In genomic region chr1:3785458-3786157, GRCh38 we compare ENCODE assay signal across 9 cellular contexts. TPM values are rescaled to one million over a fixed set of nuclear protein-coding genes. Genes with fewer than 3 reads are reported as not detected.
DNase-seq lines count a peak whose midpoint lies in the region; ATAC-seq and TF ChIP-seq lines count a peak whose summit lies in the region.
"Had no signal": no experiment of that assay in that cellular context is flagged by ENCODE, and none has a peak within 500 bp of the region (broad histone marks: within the 10 kb centered on the region; RNA-seq: fewer than 3 reads in every experiment).

No MANE protein-coding gene starts in this region.

- ATAC-seq in natural killer cell: no peak
- no peak for ATAC-seq in HG03175 (IDR thresholded peaks at IDR 0.05; ENCODE audit: unreplicated experiment)

- peaks cover 50% of the 10 kb centered on the region for H3K79me1 ChIP-seq in mesenchymal stem cell (replicated peaks; ENCODE audit: low read length, poor library complexity, severe bottlenecking)

- intact Hi-C loops in MCF 10A (cut with micrococcal nuclease) (no loop called here), natural killer cell (cut with micrococcal nuclease) (no loop called here)

- no peak overlapping the region for H2BK120ac ChIP-seq in mesenchymal stem cell (ENCODE audit: low read depth, low read length)

- H3K4me3 Mint-ChIP-seq in MCF 10A (ENCODE audit: unreplicated experiment) (no peak overlapping the region), natural killer cell (no peak overlapping the region)

- H3K23ac ChIP-seq in mesenchymal stem cell (ENCODE audit: low read length in 2 of 2): no peak overlapping the region

- DNase-seq in GM12864 (ENCODE audit: low read depth): no peak
- no peak for DNase-seq in MCF 10A (ENCODE audit: unreplicated experiment)
- DNase-seq in mesenchymal stem cell: peak; percentile 14
- no peak for DNase-seq in natural killer cell
- no peak for DNase-seq in effector memory CD4-positive, alpha-beta T cell
- DNase-seq in AG08395 (ENCODE audit: low spot score): no peak

- H3K14ac ChIP-seq in mesenchymal stem cell (ENCODE audit: low read length in 2 of 2): no peak overlapping the region

- no peaks in the 10 kb centered on the region for H3K4me1 ChIP-seq in Loucy (ENCODE audit: insufficient read depth, low read length, poor library complexity, severe bottlenecking)
- H3K4me1 ChIP-seq in mesenchymal stem cell (ENCODE audit: control insufficient read depth, insufficient read depth, low read depth, low read length): peaks cover 2% of the 10 kb centered on the region
- H3K4me1 ChIP-seq in effector memory CD4-positive, alpha-beta T cell (ENCODE audit: control insufficient read depth, insufficient read depth, low read length, poor library complexity, severe bottlenecking): peaks cover 12% of the 10 kb centered on the region

- no TSS peak for BruUV-seq in MCF 10A (replicated peaks; lab: Mats Ljungman, UMichigan)

- CTCF ChIA-PET in MCF 10A (lab: Yijun Ruan, JAX): interaction anchor here (0.6 kb wide), 1 partner anchor 1686 kb away, joined by 3 read pairs; no protein-coding TSS in a partner anchor

- H3K4me1 Mint-ChIP-seq in MCF 10A (ENCODE audit: insufficient read depth, unreplicated experiment) (peaks cover 4% of the 10 kb centered on the region), natural killer cell (peaks cover 5 to 21% of the 10 kb centered on the region in 2 donors)

- no peak overlapping the region for H2BK5ac ChIP-seq in mesenchymal stem cell (ENCODE audit: low read depth, low read length, poor library complexity, severe bottlenecking)

- no peak overlapping the region for H2BK12ac ChIP-seq in mesenchymal stem cell (ENCODE audit: low read length in 2 of 2)

- peaks cover 76% of the 10 kb centered on the region; the same call in 1 of the 2 replicates for H3K36me3 ChIP-seq in Loucy (ENCODE audit: insufficient read depth, low read length)
- peaks cover 84 to 91% of the 10 kb centered on the region in 2 experiments for H3K36me3 ChIP-seq in mesenchymal stem cell (ENCODE audit: control insufficient read depth in 1 of 2, insufficient read depth in 2 of 2, low read depth in 1 of 2, low read length in 2 of 2)
- H3K36me3 ChIP-seq in effector memory CD4-positive, alpha-beta T cell (ENCODE audit: control insufficient read depth, insufficient read depth, low read length): peaks cover 74% of the 10 kb centered on the region

- no peaks in the 10 kb centered on the region for H3K9me3 Mint-ChIP-seq in MCF 10A (ENCODE audit: unreplicated experiment)
- no peaks in the 10 kb centered on the region for H3K9me3 Mint-ChIP-seq in natural killer cell

- H3K27ac Mint-ChIP-seq in MCF 10A (ENCODE audit: low read depth, unreplicated experiment): no peak overlapping the region
- H3K27ac Mint-ChIP-seq in natural killer cell: no peak overlapping the region

- H3K79me2 ChIP-seq in Loucy (ENCODE audit: insufficient read depth, low read length): peaks cover 25% of the 10 kb centered on the region; the same call in 1 of the 2 replicates

- no peaks in the 10 kb centered on the region for H3F3A ChIP-seq in Loucy (ENCODE audit: low read depth)

- H3K27me3 Mint-ChIP-seq in MCF 10A (ENCODE audit: insufficient read depth, unreplicated experiment) (no peaks in the 10 kb centered on the region), natural killer cell (ENCODE audit: low read depth in 2 of 2) (no peaks in the 10 kb centered on the region)

- POLR2A ChIA-PET in MCF 10A (lab: Yijun Ruan, JAX): interaction anchor here (3.7 kb wide), 1 partner anchor 10 kb away, joined by 20 read pairs; the partner anchor contains the start of gene LRRC47

- H3K27me3 ChIP-seq in Loucy (ENCODE audit: insufficient read depth, low read length, poor library complexity, severe bottlenecking) (no peaks in the 10 kb centered on the region), mesenchymal stem cell (ENCODE audit: control insufficient read depth in 1 of 2, insufficient read depth in 1 of 2, low read length in 2 of 2) (no peaks in the 10 kb centered on the region)
- H3K27me3 ChIP-seq in effector memory CD4-positive, alpha-beta T cell (replicated peaks; ENCODE audit: control insufficient read depth, insufficient read depth, low read length, poor library complexity, severe bottlenecking): no peaks in the 10 kb centered on the region

- H3K4me2 ChIP-seq in Loucy (ENCODE audit: low read depth, low read length, poor library complexity, severe bottlenecking) (no peak overlapping the region), mesenchymal stem cell (ENCODE audit: low read length, poor library complexity, severe bottlenecking) (no peak overlapping the region)

- H3K9ac ChIP-seq in Loucy (ENCODE audit: low read depth, low read length, poor library complexity, severe bottlenecking) (no peak overlapping the region), mesenchymal stem cell (ENCODE audit: low read length) (no peak overlapping the region)

- no peak overlapping the region for H3K4ac ChIP-seq in mesenchymal stem cell (ENCODE audit: low read depth in 1 of 2, low read length in 2 of 2)

- TF ChIP-seq CTCF in GM12864 (IDR thresholded peaks at IDR 0.05; ENCODE audit: low read depth, low read length, missing control alignments): peak; percentile 23
- TF ChIP-seq CTCF in Loucy (conservative IDR thresholded peaks at IDR 0.05; ENCODE audit: low read length): peak; percentile 57
- peak; percentile 20 for TF ChIP-seq CTCF in MCF 10A (IDR thresholded peaks at IDR 0.05; ENCODE audit: unreplicated experiment)
- TF ChIP-seq CTCF in natural killer cell (IDR thresholded peaks at IDR 0.05): no peak

- H2BK15ac ChIP-seq in mesenchymal stem cell (ENCODE audit: low read depth, poor library complexity, severe bottlenecking): no peak overlapping the region

- 82% methylated on average over 13 of the region's 14 CpGs for WGBS in mesenchymal stem cell

- H2AFZ ChIP-seq in Loucy (ENCODE audit: low read length) (no peak overlapping the region), mesenchymal stem cell (ENCODE audit: low read depth, low read length) (no peak overlapping the region)

- no peak overlapping the region for H3K4me3 ChIP-seq in GM12864 (ENCODE audit: low read depth, low read length)
- H3K4me3 ChIP-seq in Loucy (ENCODE audit: low read length, poor library complexity, severe bottlenecking): no peak overlapping the region
- no peak overlapping the region for H3K4me3 ChIP-seq in mesenchymal stem cell (ENCODE audit: insufficient read depth in 1 of 2, low read depth in 1 of 2, low read length in 2 of 2)
- no peak overlapping the region for H3K4me3 ChIP-seq in effector memory CD4-positive, alpha-beta T cell (ENCODE audit: insufficient read depth, low read depth, low read length, poor library complexity, severe bottlenecking)

- H3K36me3 Mint-ChIP-seq in MCF 10A (ENCODE audit: insufficient read depth, unreplicated experiment) (peaks cover 79% of the 10 kb centered on the region), natural killer cell (no peaks in the 10 kb centered on the region)

- H3K9me3 ChIP-seq in Loucy (ENCODE audit: insufficient read depth, low read depth, low read length): no peaks in the 10 kb centered on the region
- H3K9me3 ChIP-seq in mesenchymal stem cell (ENCODE audit: control insufficient read depth, low read length): no peaks in the 10 kb centered on the region
- no peaks in the 10 kb centered on the region for H3K9me3 ChIP-seq in effector memory CD4-positive, alpha-beta T cell (ENCODE audit: control insufficient read depth, low read length)

- H4K91ac ChIP-seq in mesenchymal stem cell (ENCODE audit: low read length): no peak overlapping the region

- H3K18ac ChIP-seq in mesenchymal stem cell (ENCODE audit: low read depth in 1 of 2, low read length in 2 of 2): no peak overlapping the region

- peaks cover 7% of the 10 kb centered on the region for H4K20me1 ChIP-seq in Loucy (ENCODE audit: insufficient read depth, low read length, poor library complexity, severe bottlenecking)

- H2AK5ac ChIP-seq in mesenchymal stem cell (ENCODE audit: low read length, severe bottlenecking): no peak overlapping the region

- no peaks in the 10 kb centered on the region for H3K9me2 ChIP-seq in Loucy (replicated peaks; ENCODE audit: low read depth, low read length)

- H4K8ac ChIP-seq in mesenchymal stem cell (ENCODE audit: low read length): no peak overlapping the region

- no peak overlapping the region for H3K27ac ChIP-seq in mesenchymal stem cell (ENCODE audit: low read length, poor library complexity, severe bottlenecking)
- H3K27ac ChIP-seq in effector memory CD4-positive, alpha-beta T cell (ENCODE audit: insufficient read depth, low read length, poor library complexity, severe bottlenecking): no peak overlapping the region

RNA-seq across cellular contexts. Expression of gene LRRC47, which starts 10.7 kb away (rescaled TPM):
- 46.1 and 53.0 TPM in 2 replicates for total RNA-seq in MCF 10A (2022)
- 17.1 TPM for polyA plus RNA-seq in mesenchymal stem cell (2013, experiment 1 of 2)
- polyA plus RNA-seq in mesenchymal stem cell (2013, experiment 2 of 2): 18.0 TPM
- total RNA-seq in natural killer cell: 10 to 100 TPM; 33.5 to 49.8 (median 45.2) TPM

RNA-seq across cellular contexts. Expression of gene SMIM1, which starts 13.1 kb away (rescaled TPM):
- total RNA-seq in MCF 10A (2022): 1.2 TPM in 1 of 2 replicates, not detected in the other
- polyA plus RNA-seq in mesenchymal stem cell (2013, experiment 1 of 2): 13.1 TPM
- polyA plus RNA-seq in mesenchymal stem cell (2013, experiment 2 of 2): 13.9 TPM
- total RNA-seq in natural killer cell: 1 to 10 TPM in 2 of 3 donors, under 1 TPM in 1; 0.78 to 2.6 (median 1.6) TPM

RNA-seq across cellular contexts. Expression of gene CCDC27, which starts 33.4 kb away (rescaled TPM):
- total RNA-seq in MCF 10A (2022) (not detected in 2 replicates), natural killer cell (not detected)
- not detected for polyA plus RNA-seq in mesenchymal stem cell (2013, experiment 1 of 2)
- not detected for polyA plus RNA-seq in mesenchymal stem cell (2013, experiment 2 of 2)
- total RNA-seq: mononuclear cell had no signal
